In genomic region chr5:54049144-54049543, GRCh38 we compare ENCODE assay signal across 21 cellular contexts.
"Had no signal": no experiment of that assay in that cellular context is flagged by ENCODE, and none has a peak within 500 bp of the region (broad histone marks: within the 10 kb centered on the region; RNA-seq: fewer than 3 reads in every experiment).

No MANE protein-coding gene starts in this region.

- H3K27me3 Mint-ChIP-seq: naive thymus-derived CD8-positive, alpha-beta T cell had no signal

- H3K27me3 ChIP-seq: dorsolateral prefrontal cortex, foreskin keratinocyte, neutrophil, stomach had no signal

- H3K4me3 Mint-ChIP-seq: naive thymus-derived CD8-positive, alpha-beta T cell had no signal

- ATAC-seq: esophagus mucosa; foreskin keratinocyte; left colon; mucosa of descending colon; naive thymus-derived CD8-positive, alpha-beta T cell; sciatic nerve had no signal

- H3K4me1 ChIP-seq: foreskin keratinocyte had no signal

- H3K9me3 Mint-ChIP-seq: naive thymus-derived CD8-positive, alpha-beta T cell had no signal

- H3K9me3 ChIP-seq: mucosa of descending colon, neutrophil, stomach had no signal

- H3K4me1 Mint-ChIP-seq: naive thymus-derived CD8-positive, alpha-beta T cell had no signal

- H3K4me3 ChIP-seq: dorsolateral prefrontal cortex, mucosa of descending colon, skin epidermis, stomach had no signal

- H3K27ac Mint-ChIP-seq: naive thymus-derived CD8-positive, alpha-beta T cell had no signal

- DNase-seq: cortex of kidney; dorsolateral prefrontal cortex; effector CD8-positive, alpha-beta T cell; foreskin keratinocyte; head of caudate nucleus; hippocampal formation; left colon; mammary epithelial cell; mucosa of descending colon; naive thymus-derived CD8-positive, alpha-beta T cell; posterior cingulate gyrus; stimulated activated CD4-positive, alpha-beta T cell treated with anti-CD3 and anti-CD28 coated beads, Interleukin-2, amount 100 ng/mL, for 24 hours; stimulated activated CD4-positive, alpha-beta T cell treated with anti-CD3 and anti-CD28 coated beads, Interleukin-4, amount 100 ng/mL, for 4 hours; stimulated activated naive CD4-positive, alpha-beta T cell; stomach; substantia nigra; trophoblast cell had no signal

- H3K27ac ChIP-seq: dorsolateral prefrontal cortex, foreskin keratinocyte, neutrophil, skin epidermis, stomach had no signal

- H3K36me3 ChIP-seq: neutrophil, stomach had no signal
